ENCODE assay signal across 12 cellular contexts in genomic region chr2:202299712-202300111, GRCh38. TPM values are rescaled to one million over a fixed set of nuclear protein-coding genes. Genes with fewer than 3 reads are reported as not detected.
DNase-seq lines count a peak whose midpoint lies in the region; ATAC-seq and TF ChIP-seq lines count a peak whose summit lies in the region.
"Had no signal": no experiment of that assay in that cellular context is flagged by ENCODE, and none has a peak within 500 bp of the region (broad histone marks: within the 10 kb centered on the region; RNA-seq: fewer than 3 reads in every experiment).

No MANE protein-coding gene starts in this region.

- peak overlapping the region; percentile 46 for H3K27ac Mint-ChIP-seq in activated naive CD4-positive, alpha-beta T cell treated with anti-CD3 and anti-CD28 coated beads, Interleukin-2, amount 10 ng/mL, durations not matched to agents 7 days and 5 days
- H3K27ac Mint-ChIP-seq in stimulated activated naive CD8-positive, alpha-beta T cell treated with anti-CD3 and anti-CD28 coated beads, Interleukin-15, Interleukin-2, amounts not matched to agents 100 ng/mL and 50 ng/mL, for 24 hours: peak overlapping the region; percentile 76
- no peak overlapping the region for H3K27ac Mint-ChIP-seq in type B pancreatic cell
- H3K27ac Mint-ChIP-seq: nephron had no signal

- H3K9me3 Mint-ChIP-seq in activated naive CD4-positive, alpha-beta T cell treated with anti-CD3 and anti-CD28 coated beads, Interleukin-2, amount 10 ng/mL, durations not matched to agents 7 days and 5 days: no peaks in the 10 kb centered on the region
- H3K9me3 Mint-ChIP-seq in stimulated activated naive CD8-positive, alpha-beta T cell treated with anti-CD3 and anti-CD28 coated beads, Interleukin-15, Interleukin-2, amounts not matched to agents 100 ng/mL and 50 ng/mL, for 24 hours: no peaks in the 10 kb centered on the region
- H3K9me3 Mint-ChIP-seq in type B pancreatic cell: no peaks in the 10 kb centered on the region
- H3K9me3 Mint-ChIP-seq: nephron had no signal

- no peak for DNase-seq in activated naive CD4-positive, alpha-beta T cell treated with anti-CD3 and anti-CD28 coated beads, Interleukin-2, amount 10 ng/mL, durations not matched to agents 7 days and 5 days
- no peak for DNase-seq in activated naive CD4-positive, alpha-beta T cell treated with Interleukin-2 at 50 U/mL for 16 hours
- DNase-seq in type B pancreatic cell (ENCODE audit: extremely low spot score, unreplicated experiment): no peak
- DNase-seq in nucleus accumbens (lab: John Stamatoyannopoulos, UW): no peak
- DNase-seq in HUDEP-2 (lab: John Stamatoyannopoulos, UW; ENCODE audit: unreplicated experiment in 76 of 76): no peak
- DNase-seq: effector CD8-positive, alpha-beta T cell; NCI-H2107 had no signal

- peaks cover 8% of the 10 kb centered on the region for H3K4me1 Mint-ChIP-seq in activated naive CD4-positive, alpha-beta T cell treated with anti-CD3 and anti-CD28 coated beads, Interleukin-2, amount 10 ng/mL, durations not matched to agents 7 days and 5 days
- peaks cover 48% of the 10 kb centered on the region for H3K4me1 Mint-ChIP-seq in stimulated activated naive CD8-positive, alpha-beta T cell treated with anti-CD3 and anti-CD28 coated beads, Interleukin-15, Interleukin-2, amounts not matched to agents 100 ng/mL and 50 ng/mL, for 24 hours (ENCODE audit: low read depth)
- H3K4me1 Mint-ChIP-seq in type B pancreatic cell (ENCODE audit: unreplicated experiment): no peaks in the 10 kb centered on the region
- H3K4me1 Mint-ChIP-seq: nephron had no signal

- ATAC-seq in HG02610 (IDR thresholded peaks at IDR 0.05; ENCODE audit: unreplicated experiment) (peak; percentile 97), HG03571 (IDR thresholded peaks at IDR 0.05; ENCODE audit: unreplicated experiment) (peak; percentile 66)
- ATAC-seq: SK-N-SH treated with all-trans-retinoic acid at 6 μM for 48 hours had no signal

- no peaks in the 10 kb centered on the region for H3K27me3 Mint-ChIP-seq in activated naive CD4-positive, alpha-beta T cell treated with anti-CD3 and anti-CD28 coated beads, Interleukin-2, amount 10 ng/mL, durations not matched to agents 7 days and 5 days
- H3K27me3 Mint-ChIP-seq in stimulated activated naive CD8-positive, alpha-beta T cell treated with anti-CD3 and anti-CD28 coated beads, Interleukin-15, Interleukin-2, amounts not matched to agents 100 ng/mL and 50 ng/mL, for 24 hours: no peaks in the 10 kb centered on the region
- H3K27me3 Mint-ChIP-seq in type B pancreatic cell: no peaks in the 10 kb centered on the region

- H3K36me3 Mint-ChIP-seq in activated naive CD4-positive, alpha-beta T cell treated with anti-CD3 and anti-CD28 coated beads, Interleukin-2, amount 10 ng/mL, durations not matched to agents 7 days and 5 days: peaks cover 65% of the 10 kb centered on the region
- H3K36me3 Mint-ChIP-seq in stimulated activated naive CD8-positive, alpha-beta T cell treated with anti-CD3 and anti-CD28 coated beads, Interleukin-15, Interleukin-2, amounts not matched to agents 100 ng/mL and 50 ng/mL, for 24 hours (ENCODE audit: low read depth): peaks cover 90% of the 10 kb centered on the region
- H3K36me3 Mint-ChIP-seq in type B pancreatic cell: peaks cover 54% of the 10 kb centered on the region

- H3K4me3 Mint-ChIP-seq in activated naive CD4-positive, alpha-beta T cell treated with anti-CD3 and anti-CD28 coated beads, Interleukin-2, amount 10 ng/mL, durations not matched to agents 7 days and 5 days: no peak overlapping the region
- no peak overlapping the region for H3K4me3 Mint-ChIP-seq in stimulated activated naive CD8-positive, alpha-beta T cell treated with anti-CD3 and anti-CD28 coated beads, Interleukin-15, Interleukin-2, amounts not matched to agents 100 ng/mL and 50 ng/mL, for 24 hours
- no peak overlapping the region for H3K4me3 Mint-ChIP-seq in type B pancreatic cell
- H3K4me3 Mint-ChIP-seq: nephron had no signal

- no peak for TF ChIP-seq CTCF in type B pancreatic cell (conservative IDR thresholded peaks at IDR 0.05)

- CTCF ChIA-PET in activated naive CD4-positive, alpha-beta T cell treated with anti-CD3 and anti-CD28 coated beads, Interleukin-2, amount 10 ng/mL, durations not matched to agents 7 days and 5 days (lab: Charles Lee): no interaction called here

RNA-seq across cellular contexts. Expression of gene NOP58, which starts 34.1 kb away (rescaled TPM):
- total RNA-seq in type B pancreatic cell (ENCODE audit: low replicate concordance): 68.0 and 79.4 TPM in 2 replicates
